Comparison of ENCODE assay signal across 8 cellular contexts in genomic region chr11:64449381-64450167, GRCh38.
DNase-seq lines count a peak whose midpoint lies in the region; ATAC-seq and TF ChIP-seq lines count a peak whose summit lies in the region.

No MANE protein-coding gene starts in this region.

- peaks cover 15% of the 10 kb centered on the region for H3K4me1 Mint-ChIP-seq in activated naive CD8-positive, alpha-beta T cell treated with anti-CD3 and anti-CD28 coated beads, Interleukin-2, amount 50 U/mL, for 24 hours
- H3K4me1 Mint-ChIP-seq in progenitor cell of endocrine pancreas (ENCODE audit: low read depth) = peaks cover 16% of the 10 kb centered on the region

- peaks cover 54% of the 10 kb centered on the region for H3K27me3 ChIP-seq in left ventricle myocardium inferior (ENCODE audit: low read depth)

- no peak overlapping the region for H3K27ac Mint-ChIP-seq in activated naive CD8-positive, alpha-beta T cell treated with anti-CD3 and anti-CD28 coated beads, Interleukin-2, amount 50 U/mL, for 24 hours
- H3K27ac Mint-ChIP-seq in progenitor cell of endocrine pancreas = no peak overlapping the region

- H3K4me3 Mint-ChIP-seq in activated naive CD8-positive, alpha-beta T cell treated with anti-CD3 and anti-CD28 coated beads, Interleukin-2, amount 50 U/mL, for 24 hours = peak overlapping the region; percentile 68
- H3K4me3 Mint-ChIP-seq in progenitor cell of endocrine pancreas (ENCODE audit: low read depth) = peak overlapping the region; percentile 42

- H3K36me3 Mint-ChIP-seq in activated naive CD8-positive, alpha-beta T cell treated with anti-CD3 and anti-CD28 coated beads, Interleukin-2, amount 50 U/mL, for 24 hours (ENCODE audit: low read depth) = no peaks in the 10 kb centered on the region
- no peaks in the 10 kb centered on the region for H3K36me3 Mint-ChIP-seq in progenitor cell of endocrine pancreas (ENCODE audit: insufficient read depth)

- peaks cover 18% of the 10 kb centered on the region for H3K27me3 Mint-ChIP-seq in activated naive CD8-positive, alpha-beta T cell treated with anti-CD3 and anti-CD28 coated beads, Interleukin-2, amount 50 U/mL, for 24 hours
- peaks cover 53% of the 10 kb centered on the region for H3K27me3 Mint-ChIP-seq in progenitor cell of endocrine pancreas

- no peak overlapping the region for H3K4me3 ChIP-seq in NB4 (ENCODE audit: low read depth, low read length)
- peak overlapping the region; percentile 57 for H3K4me3 ChIP-seq in left ventricle myocardium inferior

- TF ChIP-seq POLR2A in NB4 (IDR thresholded peaks at IDR 0.05; ENCODE audit: extremely low read depth, insufficient read length) = no peak

- H3K4me1 ChIP-seq in left ventricle myocardium inferior = peaks cover 18% of the 10 kb centered on the region

- in situ Hi-C loops in ACHN (cut with HindIII; ENCODE audit: low pct_ligation_motif_present, low pct_unique_long_range_greater_than_20kb, low sequenced_read_pairs) = no loop called here

- no peaks in the 10 kb centered on the region for H3K36me3 ChIP-seq in left ventricle myocardium inferior

- no peak overlapping the region for H3K27ac ChIP-seq in left ventricle myocardium inferior (replicated peaks)

- peak; percentile 68 for ATAC-seq in GM18511 (IDR thresholded peaks at IDR 0.05; ENCODE audit: unreplicated experiment)
- ATAC-seq in activated naive CD8-positive, alpha-beta T cell treated with anti-CD3 and anti-CD28 coated beads, Interleukin-2, amount 50 U/mL, for 24 hours = peak; percentile 91

- TF ChIP-seq CTCF in NB4 (IDR thresholded peaks at IDR 0.05; ENCODE audit: low read depth, low read length) = peak; percentile 92
- TF ChIP-seq CTCF in left ventricle myocardium inferior (IDR thresholded peaks at IDR 0.05; ENCODE audit: borderline replicate concordance) = peak; percentile 86
- peak; percentile 81 for TF ChIP-seq CTCF in progenitor cell of endocrine pancreas (IDR thresholded peaks at IDR 0.05; ENCODE audit: unreplicated experiment)

- DNase-seq in ACHN = peak; percentile 61
- DNase-seq in NB4 (ENCODE audit: low read depth) = peak; percentile 84
- DNase-seq in SW480 (ENCODE audit: low spot score) = peak; percentile 86
- DNase-seq in activated naive CD8-positive, alpha-beta T cell treated with anti-CD3 and anti-CD28 coated beads, Interleukin-2, amount 50 U/mL, for 24 hours = peak; percentile 77
- peak; percentile 36 for DNase-seq in left ventricle myocardium inferior
- DNase-seq in progenitor cell of endocrine pancreas (ENCODE audit: low spot score, unreplicated experiment) = peak; percentile 72
- DNase-seq in ureter (ENCODE audit: low spot score) = peak; percentile 56

- peaks cover 5% of the 10 kb centered on the region for H3K9me3 ChIP-seq in left ventricle myocardium inferior (replicated peaks)

- H3K9me3 Mint-ChIP-seq in activated naive CD8-positive, alpha-beta T cell treated with anti-CD3 and anti-CD28 coated beads, Interleukin-2, amount 50 U/mL, for 24 hours = no peaks in the 10 kb centered on the region
- no peaks in the 10 kb centered on the region for H3K9me3 Mint-ChIP-seq in progenitor cell of endocrine pancreas (ENCODE audit: low read depth)

- intact Hi-C loops in left ventricle myocardium inferior (cut with micrococcal nuclease) = no loop called here

Comparison
In these comparisons a context has a peak if more than half of its experiments do, and no peak if none do; other contexts are left out.
1. DNase-seq: peak in every context shown above with its lines; median percentile 86 in SW480; 84 in NB4; 77 in activated naive CD8-positive, alpha-beta T cell treated with anti-CD3 and anti-CD28 coated beads, Interleukin-2, amount 50 U/mL, for 24 hours; 72 in progenitor cell of endocrine pancreas; 61 in ACHN; 56 in ureter; 36 in left ventricle myocardium inferior.